8 cellular contexts compared by ENCODE assay signal in genomic region chr1:150516050-150516591, GRCh38. TPM values are rescaled to one million over a fixed set of nuclear protein-coding genes. Genes with fewer than 3 reads are reported as not detected.
DNase-seq lines count a peak whose midpoint lies in the region; ATAC-seq and TF ChIP-seq lines count a peak whose summit lies in the region.

No MANE protein-coding gene starts in this region.

- intact Hi-C loops in cardiac septum (cut with DNase I): no loop called here
- intact Hi-C loops in left lung (cut with DNase I): no loop called here

- peak overlapping the region; percentile 43 for H3K4me3 ChIP-seq in cardiac muscle cell
- H3K4me3 ChIP-seq in brain microvascular endothelial cell (ENCODE audit: low read depth, low read length): peak overlapping the region; percentile 70
- H3K4me3 ChIP-seq in left lung: peak overlapping the region; percentile 57 to 66

- H3K4me1 ChIP-seq in cardiac muscle cell (ENCODE audit: low read depth) (peaks cover 11% of the 10 kb centered on the region), left lung (peaks cover 4 to 18% of the 10 kb centered on the region in 2 donors), foreskin keratinocyte (peaks cover 18% of the 10 kb centered on the region)

- H3K36me3 ChIP-seq in cardiac muscle cell (no peaks in the 10 kb centered on the region), brain microvascular endothelial cell (replicated peaks) (peaks cover under 1% of the 10 kb centered on the region), left lung (peaks cover 0 to 11% of the 10 kb centered on the region in 2 donors)

- peak; percentile 4 for ATAC-seq in left lung
- no peak for ATAC-seq in foreskin keratinocyte

- TF ChIP-seq CTCF in cardiac muscle cell (IDR thresholded peaks at IDR 0.05; ENCODE audit: low read depth, low read length): no peak
- TF ChIP-seq CTCF in brain microvascular endothelial cell (IDR thresholded peaks at IDR 0.05; ENCODE audit: low read depth, low read length, missing control alignments): peak; percentile 32
- TF ChIP-seq CTCF in left lung (IDR thresholded peaks at IDR 0.05): no peak
- no peak for TF ChIP-seq CTCF in foreskin keratinocyte (conservative IDR thresholded peaks at IDR 0.05)

- H3K27ac ChIP-seq in cardiac muscle cell: no peak overlapping the region
- no peak overlapping the region for H3K27ac ChIP-seq in brain microvascular endothelial cell
- H3K27ac ChIP-seq in left lung: peak overlapping the region; percentile 75 to 84
- H3K27ac ChIP-seq in substantia nigra (ENCODE audit: low read depth, low read length, poor library complexity, severe bottlenecking): peak overlapping the region; percentile 59
- no peak overlapping the region for H3K27ac ChIP-seq in foreskin keratinocyte

- no peaks in the 10 kb centered on the region for H3K27me3 ChIP-seq in cardiac muscle cell
- H3K27me3 ChIP-seq in brain microvascular endothelial cell (replicated peaks): no peaks in the 10 kb centered on the region
- H3K27me3 ChIP-seq in left lung: no peaks in the 10 kb centered on the region
- H3K27me3 ChIP-seq in foreskin keratinocyte: no peaks in the 10 kb centered on the region

- DNase-seq in cardiac muscle cell (ENCODE audit: low read depth in 1 of 2, low spot score in 1 of 2): peak in 1 of 2 donors; percentile 21
- DNase-seq in cardiac septum (ENCODE audit: low spot score): no peak
- DNase-seq in NCI-H82 treated with DMSO at 0.1 percent for 48 hours (lab: John Stamatoyannopoulos, UW; ENCODE audit: unreplicated experiment): peak; percentile 23
- no peak for DNase-seq in brain microvascular endothelial cell
- DNase-seq in left lung: no peak
- DNase-seq in substantia nigra (lab: John Stamatoyannopoulos, UW): peak in 8 of 49 donors; percentile 13 to 50 (median 27)
- DNase-seq in foreskin keratinocyte: no peak
- no peak for DNase-seq in germinal center (ENCODE audit: low spot score)

- H3K9me3 ChIP-seq in cardiac muscle cell (ENCODE audit: low read depth) (no peaks in the 10 kb centered on the region), left lung (no peaks in the 10 kb centered on the region)

- in situ Hi-C loops in brain microvascular endothelial cell (cut with HindIII; ENCODE audit: low pct_ligation_motif_present, low sequenced_read_pairs): no loop called here

RNA-seq across cellular contexts. Expression of gene FALEC, which starts 0.6 kb away (rescaled TPM):
- total RNA-seq in cardiac muscle cell (3.9 TPM in 1 of 2 replicates, not detected in the other), cardiac septum (0.46 TPM), left lung (not detected), foreskin keratinocyte (not detected in 2 replicates)
- polyA plus RNA-seq in cardiac muscle cell (4.7 and 6.2 TPM in 2 replicates), foreskin keratinocyte (0.13 and 0.16 TPM in 2 replicates)

RNA-seq across cellular contexts. Expression of gene ECM1, which starts 8.2 kb away (rescaled TPM):
- 0.78 and 1.9 TPM in 2 replicates for total RNA-seq in cardiac muscle cell
- 1.9 and 2.9 TPM in 2 replicates for polyA plus RNA-seq in cardiac muscle cell
- total RNA-seq in cardiac septum: 14.5 TPM
- total RNA-seq in left lung: 10 to 100 TPM; 21.3 to 65.2 TPM
- total RNA-seq in foreskin keratinocyte: 59.5 and 73.1 TPM in 2 replicates
- polyA plus RNA-seq in foreskin keratinocyte: 87.6 and 100 TPM in 2 replicates

RNA-seq across cellular contexts. Expression of gene TARS2, which starts 28.9 kb away (rescaled TPM):
- total RNA-seq in cardiac muscle cell (34.5 and 35.7 TPM in 2 replicates), cardiac septum (30.7 TPM), left lung (10 to 100 TPM; 18.5 to 21.7 TPM), foreskin keratinocyte (26.2 and 27.4 TPM in 2 replicates)
- polyA plus RNA-seq in cardiac muscle cell (46.8 and 62.5 TPM in 2 replicates), foreskin keratinocyte (21.0 and 23.6 TPM in 2 replicates)

RNA-seq across cellular contexts. Expression of gene ADAMTSL4, which starts 33.1 kb away (rescaled TPM):
- 28.8 and 44.2 TPM in 2 replicates for total RNA-seq in cardiac muscle cell
- 51.9 and 65.5 TPM in 2 replicates for polyA plus RNA-seq in cardiac muscle cell
- total RNA-seq in cardiac septum: 28.9 TPM
- total RNA-seq in left lung: 10 to 100 TPM; 52.9 to 76.0 TPM
- 0.65 and 1.6 TPM in 2 replicates for total RNA-seq in foreskin keratinocyte
- 1.3 and 2.1 TPM in 2 replicates for polyA plus RNA-seq in foreskin keratinocyte

Comparison
In these comparisons a context has a peak if more than half of its experiments do, and no peak if none do; other contexts are left out.
1. H3K27ac ChIP-seq: peak in left lung (2 of 2) and substantia nigra (single experiment); none in cardiac muscle cell (single experiment), brain microvascular endothelial cell (single experiment) and foreskin keratinocyte (single experiment).
2. Peak in every context shown above with its lines, with median percentiles within 50 percentile points of each other: H3K4me3 ChIP-seq.